In the genomic region with DNA sequence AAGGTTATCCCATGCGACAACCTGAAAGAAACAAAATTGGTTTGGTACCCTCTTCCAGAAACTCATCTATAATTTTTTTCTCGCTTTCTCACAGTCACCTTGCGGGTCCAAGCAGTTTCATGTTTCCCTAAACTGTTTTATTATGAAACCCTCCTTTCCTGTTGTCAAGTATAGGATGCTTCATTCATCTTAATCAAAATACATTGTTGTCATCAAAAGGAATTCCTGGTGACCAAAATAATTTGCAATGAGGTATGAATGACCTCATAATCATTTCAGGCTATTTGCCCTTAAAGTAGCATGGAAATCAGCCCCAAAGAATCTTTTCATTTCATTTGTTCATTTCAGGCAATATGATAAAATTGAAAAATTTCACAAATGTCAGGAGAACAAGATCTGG, we compare ENCODE assay signal across 30 cellular contexts.
"Had no signal": no experiment of that assay in that cellular context is flagged by ENCODE, and none has a peak within 500 bp of the region (broad histone marks: within the 10 kb centered on the region; RNA-seq: fewer than 3 reads in every experiment).

No MANE protein-coding gene starts in this region.

- DNase-seq: activated CD4-positive, alpha-beta memory T cell treated with anti-CD3 and anti-CD28 coated beads, Interleukin-2, amount 10 ng/mL, durations not matched to agents 7 days and 5 days; activated CD4-positive, alpha-beta T cell treated with anti-CD3 and anti-CD28 coated beads for 1 hour; activated CD4-positive, alpha-beta T cell treated with anti-CD3 and anti-CD28 coated beads for 4 hours; activated CD4-positive, alpha-beta T cell treated with anti-CD3 and anti-CD28 coated beads, Interleukin-2, amount 10 ng/mL, durations not matched to agents 7 days and 5 days; activated CD4-positive, alpha-beta T cell treated with anti-CD3 and anti-CD28 coated beads, Interleukin-2, amount 50 U/mL, for 4 hours; activated CD8-positive, alpha-beta memory T cell treated with anti-CD3 and anti-CD28 coated beads, Interleukin-2, amount 50 U/mL, for 48 hours; activated gamma-delta T cell treated with Interleukin-2 at 50 U/mL for 16 hours; activated naive CD4-positive, alpha-beta T cell treated with anti-CD3 and anti-CD28 coated beads, Interleukin-2, amount 50 U/mL, for 16 hours; activated naive CD4-positive, alpha-beta T cell treated with Interleukin-2 at 50 U/mL for 16 hours; activated T-cell treated with anti-CD3 and anti-CD28 coated beads for 4 hours; activated T-cell treated with anti-CD3 and anti-CD28 coated beads, Interleukin-2, amount 50 U/mL, for 24 hours; activated T-cell treated with anti-CD3 and anti-CD28 coated beads, Interleukin-2, amount 50 U/mL, for 72 hours; amniotic stem cell; anterior cingulate cortex; brain microvascular endothelial cell; effector CD4-positive, alpha-beta T cell; effector memory CD8-positive, alpha-beta T cell; erythroblast; head of caudate nucleus; hippocampal formation; T-helper 2 cell had no signal

- H3K9me3 Mint-ChIP-seq: activated CD4-positive, alpha-beta T cell treated with anti-CD3 and anti-CD28 coated beads, Interleukin-2, amount 10 ng/mL, durations not matched to agents 7 days and 5 days; dendritic cell treated with granulocyte-macrophage colony-stimulating factor and Interleukin-4, amounts not matched to agents 40 ng/mL and 50 ng/mL, for 4 days had no signal

- FAIRE-seq: bronchial epithelial cell, frontal cortex had no signal

- H3K36me3 ChIP-seq: brain microvascular endothelial cell, esophagus muscularis mucosa had no signal

- H3K27me3 Mint-ChIP-seq: activated CD4-positive, alpha-beta memory T cell treated with anti-CD3 and anti-CD28 coated beads, Interleukin-2, amount 10 ng/mL, durations not matched to agents 7 days and 5 days; activated CD4-positive, alpha-beta T cell treated with anti-CD3 and anti-CD28 coated beads, Interleukin-2, amount 10 ng/mL, durations not matched to agents 7 days and 5 days; activated naive CD8-positive, alpha-beta T cell; activated T-cell treated with anti-CD3 and anti-CD28 coated beads, Interleukin-2, amount 50 U/mL, for 24 hours; central memory CD8-positive, alpha-beta T cell; effector memory CD8-positive, alpha-beta T cell had no signal

- H3K27ac ChIP-seq: brain microvascular endothelial cell, coronary artery, esophagus muscularis mucosa, VCaP had no signal

- H3K27me3 ChIP-seq: brain microvascular endothelial cell, esophagus muscularis mucosa had no signal

- H3K4me1 Mint-ChIP-seq: activated CD4-positive, alpha-beta memory T cell treated with anti-CD3 and anti-CD28 coated beads, Interleukin-2, amount 10 ng/mL, durations not matched to agents 7 days and 5 days; activated CD4-positive, alpha-beta T cell treated with anti-CD3 and anti-CD28 coated beads, Interleukin-2, amount 10 ng/mL, durations not matched to agents 7 days and 5 days; central memory CD8-positive, alpha-beta T cell had no signal

- H3K36me3 Mint-ChIP-seq: activated naive CD8-positive, alpha-beta T cell; WTC11 had no signal

- H3K27ac Mint-ChIP-seq: activated CD4-positive, alpha-beta memory T cell treated with anti-CD3 and anti-CD28 coated beads, Interleukin-2, amount 10 ng/mL, durations not matched to agents 7 days and 5 days; activated CD4-positive, alpha-beta T cell treated with anti-CD3 and anti-CD28 coated beads, Interleukin-2, amount 10 ng/mL, durations not matched to agents 7 days and 5 days; activated naive CD8-positive, alpha-beta T cell; activated T-cell treated with anti-CD3 and anti-CD28 coated beads, Interleukin-2, amount 50 U/mL, for 24 hours; activated T-cell treated with anti-CD3 and anti-CD28 coated beads, Interleukin-2, amount 50 U/mL, for 72 hours; dendritic cell treated with granulocyte-macrophage colony-stimulating factor and Interleukin-4, amounts not matched to agents 40 ng/mL and 50 ng/mL, for 4 days; effector memory CD8-positive, alpha-beta T cell; WTC11 had no signal

- H3K9me3 ChIP-seq: esophagus muscularis mucosa had no signal

- ATAC-seq: activated T-cell treated with anti-CD3 and anti-CD28 coated beads, Interleukin-2, amount 50 U/mL, for 72 hours; effector memory CD8-positive, alpha-beta T cell; WTC11 had no signal

- H3K4me3 ChIP-seq: coronary artery, esophagus muscularis mucosa had no signal

- H3K4me3 Mint-ChIP-seq: activated CD4-positive, alpha-beta memory T cell treated with anti-CD3 and anti-CD28 coated beads, Interleukin-2, amount 10 ng/mL, durations not matched to agents 7 days and 5 days; activated CD4-positive, alpha-beta T cell treated with anti-CD3 and anti-CD28 coated beads, Interleukin-2, amount 10 ng/mL, durations not matched to agents 7 days and 5 days; activated naive CD8-positive, alpha-beta T cell; activated T-cell treated with anti-CD3 and anti-CD28 coated beads, Interleukin-2, amount 50 U/mL, for 24 hours; activated T-cell treated with anti-CD3 and anti-CD28 coated beads, Interleukin-2, amount 50 U/mL, for 72 hours; central memory CD8-positive, alpha-beta T cell; dendritic cell treated with granulocyte-macrophage colony-stimulating factor and Interleukin-4, amounts not matched to agents 40 ng/mL and 50 ng/mL, for 4 days; effector memory CD8-positive, alpha-beta T cell; WTC11 had no signal
